33 cellular contexts compared by ENCODE assay signal in genomic region chr14:20615996-20616395, GRCh38. TPM values are rescaled to one million over a fixed set of nuclear protein-coding genes. Genes with fewer than 3 reads are reported as not detected.
"Had no signal": no experiment of that assay in that cellular context is flagged by ENCODE, and none has a peak within 500 bp of the region (broad histone marks: within the 10 kb centered on the region; RNA-seq: fewer than 3 reads in every experiment).

No MANE protein-coding gene starts in this region.

- ATAC-seq: left colon; left lung; lower lobe of right lung; naive thymus-derived CD8-positive, alpha-beta T cell; pancreas; right cardiac atrium; stimulated activated memory B cell treated with anti-CD40 and anti-IgM and Interleukin-4, amounts not matched to agents 10 μg/mL and 1 μg/mL and 100 μg/mL, for 72 hours; stimulated activated naive CD8-positive, alpha-beta T cell treated with anti-CD3 and anti-CD28 coated beads, Interleukin-15, amount 100 ng/mL, for 72 hours had no signal

- H3K36me3 Mint-ChIP-seq: immature natural killer cell; naive thymus-derived CD8-positive, alpha-beta T cell; stimulated activated memory B cell treated with anti-CD40 and anti-IgM and Interleukin-4, amounts not matched to agents 10 μg/mL and 1 μg/mL and 100 μg/mL, for 72 hours had no signal

- H3K4me3 Mint-ChIP-seq: stimulated activated memory B cell treated with anti-CD40 and anti-IgM and Interleukin-4, amounts not matched to agents 10 μg/mL and 1 μg/mL and 100 μg/mL, for 72 hours; stimulated activated naive CD8-positive, alpha-beta T cell treated with anti-CD3 and anti-CD28 coated beads, Interleukin-15, amount 100 ng/mL, for 72 hours had no signal

- H3K27me3 Mint-ChIP-seq: stimulated activated memory B cell treated with anti-CD40 and anti-IgM and Interleukin-4, amounts not matched to agents 10 μg/mL and 1 μg/mL and 100 μg/mL, for 72 hours; stimulated activated naive CD8-positive, alpha-beta T cell treated with anti-CD3 and anti-CD28 coated beads, Interleukin-15, amount 100 ng/mL, for 72 hours had no signal

- H3K4me3 ChIP-seq: left lung, lower lobe of right lung, pancreas, prostate gland, sigmoid colon, spleen, tibial nerve, upper lobe of left lung, vagina had no signal

- H3K27ac ChIP-seq: left lung, lower lobe of right lung, pancreas, prostate gland, sigmoid colon, spleen, tibial nerve, upper lobe of left lung, vagina had no signal

- H3K27me3 ChIP-seq: left lung, pancreas, sigmoid colon, spleen, tibial nerve, upper lobe of left lung, vagina had no signal

- H3K4me1 ChIP-seq: prostate gland had no signal

- H3K9me3 Mint-ChIP-seq: immature natural killer cell; naive thymus-derived CD8-positive, alpha-beta T cell; stimulated activated memory B cell treated with anti-CD40 and anti-IgM and Interleukin-4, amounts not matched to agents 10 μg/mL and 1 μg/mL and 100 μg/mL, for 72 hours; stimulated activated naive CD8-positive, alpha-beta T cell treated with anti-CD3 and anti-CD28 coated beads, Interleukin-15, amount 100 ng/mL, for 72 hours had no signal

- H3K27ac Mint-ChIP-seq: stimulated activated memory B cell treated with anti-CD40 and anti-IgM and Interleukin-4, amounts not matched to agents 10 μg/mL and 1 μg/mL and 100 μg/mL, for 72 hours; stimulated activated naive CD8-positive, alpha-beta T cell treated with anti-CD3 and anti-CD28 coated beads, Interleukin-15, amount 100 ng/mL, for 72 hours had no signal

- FAIRE-seq: islet of Langerhans, kidney, pancreas, small intestine had no signal

- DNase-seq: hypothalamus; immature natural killer cell; kidney; left colon; left lung; lower lobe of right lung; mammary epithelial cell; mesenchymal stem cell; naive thymus-derived CD8-positive, alpha-beta T cell; nucleus accumbens; pancreas; retina; right cardiac atrium; sigmoid colon; small intestine; spleen; stimulated activated CD4-positive, alpha-beta T cell treated with anti-CD3 and anti-CD28 coated beads, Interleukin-4, amount 100 ng/mL, for 24 hours; stimulated activated naive CD4-positive, alpha-beta T cell treated with Interleukin-2 at 50 U/mL for 16 hours; stimulated activated naive CD8-positive, alpha-beta T cell treated with anti-CD3 and anti-CD28 coated beads, Interleukin-15, amount 100 ng/mL, for 72 hours; substantia nigra; upper lobe of left lung had no signal

- H3K36me3 ChIP-seq: left lung, lower lobe of right lung, pancreas, prostate gland, sigmoid colon, spleen, tibial nerve, upper lobe of left lung, vagina had no signal

- H3K9me3 ChIP-seq: left lung, lower lobe of right lung, pancreas, prostate gland, sigmoid colon, spleen, tibial nerve, upper lobe of left lung, vagina had no signal

RNA-seq across cellular contexts. Expression of gene RNASE12, which starts 24.8 kb away (rescaled TPM):
- total RNA-seq: kidney; left colon; left lung; liver; lower lobe of right lung; mammary epithelial cell; mucosa of gallbladder; naive thymus-derived CD8-positive, alpha-beta T cell; osteoblast; pancreas; prostate gland; right cardiac atrium; sigmoid colon; spleen; temporal lobe; tibial nerve; upper lobe of left lung; urinary bladder; vagina had no signal
- polyA plus RNA-seq: immature natural killer cell; liver; mammary epithelial cell; naive thymus-derived CD8-positive, alpha-beta T cell; neural cell; pancreas; right cardiac atrium; sigmoid colon; small intestine; spleen; thymus; urinary bladder had no signal

RNA-seq across cellular contexts. Expression of gene OR6S1, which starts 25.5 kb away (rescaled TPM):
- total RNA-seq: kidney; left colon; left lung; liver; lower lobe of right lung; mammary epithelial cell; mucosa of gallbladder; naive thymus-derived CD8-positive, alpha-beta T cell; osteoblast; pancreas; prostate gland; right cardiac atrium; sigmoid colon; temporal lobe; tibial nerve; upper lobe of left lung; urinary bladder; vagina had no signal
- polyA plus RNA-seq: immature natural killer cell; liver; mammary epithelial cell; naive thymus-derived CD8-positive, alpha-beta T cell; neural cell; pancreas; right cardiac atrium; sigmoid colon; small intestine; thymus; urinary bladder had no signal

RNA-seq across cellular contexts. Expression of gene RNASE11, which starts 28.2 kb away (rescaled TPM):
- total RNA-seq: kidney; left colon; left lung; liver; lower lobe of right lung; mammary epithelial cell; mucosa of gallbladder; naive thymus-derived CD8-positive, alpha-beta T cell; osteoblast; pancreas; right cardiac atrium; sigmoid colon; spleen; temporal lobe; tibial nerve; upper lobe of left lung; urinary bladder; vagina had no signal
- polyA plus RNA-seq: immature natural killer cell; liver; mammary epithelial cell; naive thymus-derived CD8-positive, alpha-beta T cell; neural cell; pancreas; right cardiac atrium; sigmoid colon; small intestine; spleen; urinary bladder had no signal

RNA-seq across cellular contexts. Expression of gene RNASE9, which starts 55.1 kb away (rescaled TPM):
- total RNA-seq: kidney; left colon; left lung; liver; lower lobe of right lung; mammary epithelial cell; mucosa of gallbladder; naive thymus-derived CD8-positive, alpha-beta T cell; osteoblast; pancreas; prostate gland; right cardiac atrium; sigmoid colon; spleen; temporal lobe; tibial nerve; upper lobe of left lung; urinary bladder; vagina had no signal
- polyA plus RNA-seq: immature natural killer cell; liver; mammary epithelial cell; naive thymus-derived CD8-positive, alpha-beta T cell; neural cell; pancreas; right cardiac atrium; sigmoid colon; small intestine; spleen; urinary bladder had no signal
